In genomic region chr13:86881390-86881789, GRCh38 we compare ENCODE assay signal across 1 cellular context.
A peak's percentile ranks its signal among the peaks of the same experiment; 100 is the strongest.
TF ChIP-seq lines count a peak whose summit lies in the region.

No MANE protein-coding gene starts in this region.

TF ChIP-seq in GM23338, 12 proteins besides CTCF, POLR2A, EP300 and RAD21 (continued from another document):
- TF ChIP-seq, protein P1, sequence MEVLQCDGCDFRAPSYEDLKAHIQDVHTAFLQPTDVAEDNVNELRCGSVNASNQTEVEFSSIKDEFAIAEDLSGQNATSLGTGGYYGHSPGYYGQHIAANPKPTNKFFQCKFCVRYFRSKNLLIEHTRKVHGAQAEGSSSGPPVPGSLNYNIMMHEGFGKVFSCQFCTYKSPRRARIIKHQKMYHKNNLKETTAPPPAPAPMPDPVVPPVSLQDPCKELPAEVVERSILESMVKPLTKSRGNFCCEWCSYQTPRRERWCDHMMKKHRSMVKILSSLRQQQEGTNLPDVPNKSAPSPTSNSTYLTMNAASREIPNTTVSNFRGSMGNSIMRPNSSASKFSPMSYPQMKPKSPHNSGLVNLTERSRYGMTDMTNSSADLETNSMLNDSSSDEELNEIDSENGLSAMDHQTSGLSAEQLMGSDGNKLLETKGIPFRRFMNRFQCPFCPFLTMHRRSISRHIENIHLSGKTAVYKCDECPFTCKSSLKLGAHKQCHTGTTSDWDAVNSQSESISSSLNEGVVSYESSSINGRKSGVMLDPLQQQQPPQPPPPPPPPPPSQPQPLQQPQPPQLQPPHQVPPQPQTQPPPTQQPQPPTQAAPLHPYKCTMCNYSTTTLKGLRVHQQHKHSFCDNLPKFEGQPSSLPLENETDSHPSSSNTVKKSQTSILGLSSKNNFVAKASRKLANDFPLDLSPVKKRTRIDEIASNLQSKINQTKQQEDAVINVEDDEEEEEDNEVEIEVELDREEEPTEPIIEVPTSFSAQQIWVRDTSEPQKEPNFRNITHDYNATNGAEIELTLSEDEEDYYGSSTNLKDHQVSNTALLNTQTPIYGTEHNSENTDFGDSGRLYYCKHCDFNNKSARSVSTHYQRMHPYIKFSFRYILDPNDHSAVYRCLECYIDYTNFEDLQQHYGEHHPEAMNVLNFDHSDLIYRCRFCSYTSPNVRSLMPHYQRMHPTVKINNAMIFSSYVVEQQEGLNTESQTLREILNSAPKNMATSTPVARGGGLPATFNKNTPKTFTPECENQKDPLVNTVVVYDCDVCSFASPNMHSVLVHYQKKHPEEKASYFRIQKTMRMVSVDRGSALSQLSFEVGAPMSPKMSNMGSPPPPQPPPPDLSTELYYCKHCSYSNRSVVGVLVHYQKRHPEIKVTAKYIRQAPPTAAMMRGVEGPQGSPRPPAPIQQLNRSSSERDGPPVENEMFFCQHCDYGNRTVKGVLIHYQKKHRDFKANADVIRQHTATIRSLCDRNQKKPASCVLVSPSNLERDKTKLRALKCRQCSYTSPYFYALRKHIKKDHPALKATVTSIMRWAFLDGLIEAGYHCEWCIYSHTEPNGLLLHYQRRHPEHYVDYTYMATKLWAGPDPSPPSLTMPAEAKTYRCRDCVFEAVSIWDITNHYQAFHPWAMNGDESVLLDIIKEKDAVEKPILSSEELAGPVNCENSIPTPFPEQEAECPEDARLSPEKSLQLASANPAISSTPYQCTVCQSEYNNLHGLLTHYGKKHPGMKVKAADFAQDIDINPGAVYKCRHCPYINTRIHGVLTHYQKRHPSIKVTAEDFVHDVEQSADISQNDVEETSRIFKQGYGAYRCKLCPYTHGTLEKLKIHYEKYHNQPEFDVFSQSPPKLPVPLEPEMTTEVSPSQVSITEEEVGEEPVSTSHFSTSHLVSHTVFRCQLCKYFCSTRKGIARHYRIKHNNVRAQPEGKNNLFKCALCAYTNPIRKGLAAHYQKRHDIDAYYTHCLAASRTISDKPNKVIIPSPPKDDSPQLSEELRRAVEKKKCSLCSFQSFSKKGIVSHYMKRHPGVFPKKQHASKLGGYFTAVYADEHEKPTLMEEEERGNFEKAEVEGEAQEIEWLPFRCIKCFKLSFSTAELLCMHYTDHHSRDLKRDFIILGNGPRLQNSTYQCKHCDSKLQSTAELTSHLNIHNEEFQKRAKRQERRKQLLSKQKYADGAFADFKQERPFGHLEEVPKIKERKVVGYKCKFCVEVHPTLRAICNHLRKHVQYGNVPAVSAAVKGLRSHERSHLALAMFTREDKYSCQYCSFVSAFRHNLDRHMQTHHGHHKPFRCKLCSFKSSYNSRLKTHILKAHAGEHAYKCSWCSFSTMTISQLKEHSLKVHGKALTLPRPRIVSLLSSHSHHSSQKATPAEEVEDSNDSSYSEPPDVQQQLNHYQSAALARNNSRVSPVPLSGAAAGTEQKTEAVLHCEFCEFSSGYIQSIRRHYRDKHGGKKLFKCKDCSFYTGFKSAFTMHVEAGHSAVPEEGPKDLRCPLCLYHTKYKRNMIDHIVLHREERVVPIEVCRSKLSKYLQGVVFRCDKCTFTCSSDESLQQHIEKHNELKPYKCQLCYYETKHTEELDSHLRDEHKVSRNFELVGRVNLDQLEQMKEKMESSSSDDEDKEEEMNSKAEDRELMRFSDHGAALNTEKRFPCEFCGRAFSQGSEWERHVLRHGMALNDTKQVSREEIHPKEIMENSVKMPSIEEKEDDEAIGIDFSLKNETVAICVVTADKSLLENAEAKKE (CRISPR knock-in tag; IDR thresholded peaks at IDR 0.05): no peak
- TF ChIP-seq NANOG (IDR thresholded peaks at IDR 0.05; ENCODE audit: borderline replicate concordance): peak; percentile 97
